8 cellular contexts compared by ENCODE assay signal in genomic region chr7:124033093-124033806, GRCh38. TPM values are rescaled to one million over a fixed set of nuclear protein-coding genes. Genes with fewer than 3 reads are reported as not detected.
DNase-seq lines count a peak whose midpoint lies in the region; ATAC-seq and TF ChIP-seq lines count a peak whose summit lies in the region.

No MANE protein-coding gene starts in this region.

- no peak overlapping the region for H3K56ac ChIP-seq in IMR-90 (ENCODE audit: extremely low read depth, insufficient read depth, low read length)

- no peaks in the 10 kb centered on the region for H3K36me3 ChIP-seq in IMR-90 (ENCODE audit: control insufficient read depth, insufficient read depth, low read length)
- H3K36me3 ChIP-seq in duodenal mucosa (ENCODE audit: control insufficient read depth in 1 of 2, insufficient read depth in 2 of 2, low read length in 2 of 2): no peaks in the 10 kb centered on the region
- no peaks in the 10 kb centered on the region for H3K36me3 ChIP-seq in mesenchymal stem cell (ENCODE audit: control insufficient read depth in 1 of 2, insufficient read depth in 2 of 2, low read depth in 1 of 2, low read length in 2 of 2)

- no peak overlapping the region for H2BK120ac ChIP-seq in IMR-90 (ENCODE audit: low read depth, low read length)
- H2BK120ac ChIP-seq in mesenchymal stem cell (ENCODE audit: low read depth, low read length): no peak overlapping the region

- WGBS in IMR-90 (ENCODE audit: extremely low coverage in 2 of 2, insufficient read length in 1 of 2), 2 experiments: 0% methylated on average over 7 of the region's 71 CpGs; no CpG with 5 or more reads in 1 of the 2 experiments
- 6% methylated on average over 51 of the region's 71 CpGs for WGBS in mesenchymal stem cell

- no peak overlapping the region for H4K5ac ChIP-seq in IMR-90 (ENCODE audit: low read depth, low read length)

- no peak for TF ChIP-seq POLR2A in IMR-90 (IDR thresholded peaks at IDR 0.05; ENCODE audit: low read depth, low read length)

- H2AK9ac ChIP-seq in IMR-90 (replicated peaks; ENCODE audit: low read depth, low read length, poor library complexity): no peak overlapping the region

- H4K91ac ChIP-seq in IMR-90 (ENCODE audit: insufficient read depth, low read depth, low read length): no peak overlapping the region
- H4K91ac ChIP-seq in mesenchymal stem cell (ENCODE audit: low read length): peak overlapping the region; percentile 27

- no peaks in the 10 kb centered on the region for H4K20me1 ChIP-seq in IMR-90 (ENCODE audit: insufficient read depth, low read length)

- H3K27me3 ChIP-seq in IMR-90 (ENCODE audit: control insufficient read depth, insufficient read depth, low read length) (peaks cover 32% of the 10 kb centered on the region), duodenal mucosa (ENCODE audit: control insufficient read depth in 1 of 2, insufficient read depth in 2 of 2, low read length in 2 of 2) (peaks cover 3 to 5% of the 10 kb centered on the region in 2 donors), mesenchymal stem cell (ENCODE audit: control insufficient read depth in 1 of 2, insufficient read depth in 1 of 2, low read length in 2 of 2) (peaks cover 35 to 51% of the 10 kb centered on the region in 2 experiments)

- no peak overlapping the region for H3K27ac ChIP-seq in IMR-90 (ENCODE audit: insufficient read depth, low read length)
- no peak overlapping the region for H3K27ac ChIP-seq in duodenal mucosa (ENCODE audit: low read depth, low read length)
- no peak overlapping the region for H3K27ac ChIP-seq in mesenchymal stem cell (ENCODE audit: low read length, poor library complexity, severe bottlenecking)

- H3K9me3 ChIP-seq in IMR-90 (ENCODE audit: control insufficient read depth, insufficient read depth, low read length) (no peaks in the 10 kb centered on the region; the same call in 1 of the 2 replicates), duodenal mucosa (ENCODE audit: control insufficient read depth in 1 of 2, low read length in 2 of 2) (no peaks in the 10 kb centered on the region), mesenchymal stem cell (ENCODE audit: control insufficient read depth, low read length) (no peaks in the 10 kb centered on the region)

- no peak for TF ChIP-seq RAD21 in IMR-90 (IDR thresholded peaks at IDR 0.05; ENCODE audit: low read length)

- H3K18ac ChIP-seq in IMR-90 (ENCODE audit: low read depth, low read length) (no peak overlapping the region), mesenchymal stem cell (ENCODE audit: low read depth in 1 of 2, low read length in 2 of 2) (no peak overlapping the region)

- H2AK5ac ChIP-seq in IMR-90 (ENCODE audit: low read depth, low read length): no peak overlapping the region
- no peak overlapping the region for H2AK5ac ChIP-seq in mesenchymal stem cell (ENCODE audit: low read length, severe bottlenecking)

- no TSS peak for BruUV-seq in IMR-90 (replicated peaks; lab: Mats Ljungman, UMichigan)

- no peak overlapping the region for H2BK12ac ChIP-seq in mesenchymal stem cell (ENCODE audit: low read length in 2 of 2)

- H3K4ac ChIP-seq in IMR-90 (ENCODE audit: low read depth, low read length) (no peak overlapping the region), mesenchymal stem cell (ENCODE audit: low read depth in 1 of 2, low read length in 2 of 2) (no peak overlapping the region)

- H2BK5ac ChIP-seq in IMR-90 (ENCODE audit: low read depth, low read length, poor library complexity, severe bottlenecking) (no peak overlapping the region), mesenchymal stem cell (ENCODE audit: low read depth, low read length, poor library complexity, severe bottlenecking) (no peak overlapping the region)

- H3K23ac ChIP-seq in IMR-90 (ENCODE audit: low read depth, low read length) (no peak overlapping the region), mesenchymal stem cell (ENCODE audit: low read length in 2 of 2) (no peak overlapping the region)

- TF ChIP-seq CTCF in IMR-90 (conservative IDR thresholded peaks at IDR 0.05; ENCODE audit: low read depth, low read length): no peak

- H3K9ac ChIP-seq in IMR-90 (ENCODE audit: low read depth, low read length): no peak overlapping the region
- no peak overlapping the region for H3K9ac ChIP-seq in duodenal mucosa (ENCODE audit: low read depth in 1 of 2, low read length in 2 of 2)
- H3K9ac ChIP-seq in mesenchymal stem cell (ENCODE audit: low read length): no peak overlapping the region

- dilution Hi-C loops in IMR-90 (cut with HindIII; ENCODE audit: low sequenced_read_pairs, unreplicated experiment): no loop called here

- ATAC-seq in GM18868 (IDR thresholded peaks at IDR 0.05; ENCODE audit: unreplicated experiment) (peak; percentile 39), IMR-90 (ENCODE audit: low read depth) (peak; percentile 68), HG02571 (IDR thresholded peaks at IDR 0.05; ENCODE audit: unreplicated experiment) (no peak)

- intact Hi-C loops in IMR-90 (cut with micrococcal nuclease): no loop called here

- no peak overlapping the region for H2BK15ac ChIP-seq in IMR-90 (ENCODE audit: low read depth, low read length)
- H2BK15ac ChIP-seq in mesenchymal stem cell (ENCODE audit: low read depth, poor library complexity, severe bottlenecking): no peak overlapping the region

- H3K4me3 ChIP-seq in IMR-90 (ENCODE audit: insufficient read depth, low read depth, low read length) (peak overlapping the region; percentile 8; the same call in 1 of the 2 replicates), duodenal mucosa (ENCODE audit: low read depth in 1 of 2, low read length in 2 of 2) (peak overlapping the region; percentile 60 to 75), mesenchymal stem cell (ENCODE audit: insufficient read depth in 1 of 2, low read depth in 1 of 2, low read length in 2 of 2) (peak overlapping the region in 1 of 2 experiments; percentile 58)

- no peaks in the 10 kb centered on the region; the same call in 1 of the 2 replicates for H3K4me1 ChIP-seq in IMR-90 (ENCODE audit: control insufficient read depth, insufficient read depth, low read length)
- H3K4me1 ChIP-seq in duodenal mucosa (ENCODE audit: control insufficient read depth in 1 of 2, insufficient read depth in 2 of 2, low read length in 2 of 2): peaks cover 12 to 26% of the 10 kb centered on the region in 2 donors
- peaks cover 16% of the 10 kb centered on the region for H3K4me1 ChIP-seq in mesenchymal stem cell (ENCODE audit: control insufficient read depth, insufficient read depth, low read depth, low read length)

- H3K79me1 ChIP-seq in IMR-90 (ENCODE audit: low read depth in 1 of 2, low read length in 2 of 2) (no peaks in the 10 kb centered on the region), mesenchymal stem cell (replicated peaks; ENCODE audit: low read length, poor library complexity, severe bottlenecking) (no peaks in the 10 kb centered on the region)

- DNase-seq in IMR-90 (no peak), mesenchymal stem cell (peak; percentile 15), ureter (ENCODE audit: low spot score) (peak; percentile 44), cortex of kidney (lab: John Stamatoyannopoulos, UW) (no peak)
- no peak for DNase-seq in stimulated activated CD4-positive, alpha-beta T cell treated with anti-CD3 and anti-CD28 coated beads, Interleukin-2, amount 100 ng/mL, for 48 hours

- in situ Hi-C loops in IMR-90 (cut with MboI; ENCODE audit: low sequenced_read_pairs): no loop called here

- no peaks in the 10 kb centered on the region for H3K9me1 ChIP-seq in IMR-90 (ENCODE audit: insufficient read depth, low read length)

- POLR2A ChIA-PET in IMR-90 (lab: Charles Lee; ENCODE audit: unreplicated experiment): no interaction called here

- H3K14ac ChIP-seq in IMR-90 (replicated peaks; ENCODE audit: low read depth, low read length) (no peak overlapping the region), mesenchymal stem cell (ENCODE audit: low read length in 2 of 2) (no peak overlapping the region)

- H4K8ac ChIP-seq in IMR-90 (ENCODE audit: low read depth in 2 of 2, low read length in 2 of 2) (no peak overlapping the region), mesenchymal stem cell (ENCODE audit: low read length) (peak overlapping the region; percentile 15)

- H2BK20ac ChIP-seq in IMR-90 (ENCODE audit: low read depth, low read length): no peak overlapping the region

- H2AFZ ChIP-seq in IMR-90 (replicated peaks; ENCODE audit: low read length, poor library complexity) (peak overlapping the region; percentile 72), mesenchymal stem cell (ENCODE audit: low read depth, low read length) (peak overlapping the region; percentile 18)

- H3K4me2 ChIP-seq in IMR-90 (ENCODE audit: low read depth, low read length): no peak overlapping the region; the same call in 1 of the 2 replicates
- peak overlapping the region; percentile 96 for H3K4me2 ChIP-seq in mesenchymal stem cell (ENCODE audit: low read length, poor library complexity, severe bottlenecking)

- CTCF ChIA-PET in IMR-90 (lab: Yijun Ruan, JAX): interaction anchor here (0.7 to 0.8 kb wide), 2 partner anchors 10 to 83 kb away, joined by 3 read pairs; no protein-coding TSS in a partner anchor

TF ChIP-seq in IMR-90, 13 proteins besides CTCF, POLR2A, EP300 and RAD21 (continues in another document):
- TF ChIP-seq CEBPB (IDR thresholded peaks at IDR 0.05; ENCODE audit: low read depth, low read length): no peak
- no peak for TF ChIP-seq CHD1 (IDR thresholded peaks at IDR 0.05; ENCODE audit: low read depth, low read length)
- no peak for TF ChIP-seq ELK1 (IDR thresholded peaks at IDR 0.05; ENCODE audit: borderline replicate concordance, low read depth, low read length)
- no peak for TF ChIP-seq MAZ (IDR thresholded peaks at IDR 0.05; ENCODE audit: borderline replicate concordance, low read depth, low read length)
- TF ChIP-seq FOS (IDR thresholded peaks at IDR 0.05; ENCODE audit: low read depth, low read length): no peak
- TF ChIP-seq NFE2L2 (IDR thresholded peaks at IDR 0.05; ENCODE audit: low read depth, low read length): no peak
- TF ChIP-seq BHLHE40 (IDR thresholded peaks at IDR 0.05; ENCODE audit: low read depth, low read length): no peak
- TF ChIP-seq RFX5 (IDR thresholded peaks at IDR 0.05; ENCODE audit: low read depth, low read length): no peak

RNA-seq across cellular contexts. Expression of gene TMEM229A, which starts 0.4 kb away (rescaled TPM):
- total RNA-seq in IMR-90 (2012; rRNA removed): not detected in 2 replicates
- not detected in 2 replicates for polyA plus RNA-seq in IMR-90 (2012; rRNA removed)
- polyA plus RNA-seq in IMR-90 (2012; cell fraction: cytosol; rRNA removed): not detected in 2 replicates
- polyA plus RNA-seq in IMR-90 (2012; cell fraction: nucleus; rRNA removed; ENCODE audit: low replicate concordance): not detected in 2 replicates
- polyA plus RNA-seq in mesenchymal stem cell (2013, experiment 1 of 2): 0.12 TPM
- 0.08 TPM for polyA plus RNA-seq in mesenchymal stem cell (2013, experiment 2 of 2)
- total RNA-seq in ureter: 0.42 TPM

Comparison
In these comparisons a context has a peak if more than half of its experiments do, and no peak if none do; other contexts are left out.
1. DNase-seq: peak in mesenchymal stem cell (single experiment) and ureter (single experiment); none in IMR-90 (single experiment), stimulated activated CD4-positive, alpha-beta T cell treated with anti-CD3 and anti-CD28 coated beads, Interleukin-2, amount 100 ng/mL, for 48 hours (0 of 2) and cortex of kidney (single experiment).